In genomic region chr5:180860887-180861822, GRCh38 we compare ENCODE assay signal across 1 cellular context.
TF ChIP-seq lines count a peak whose summit lies in the region.

Gene ZFP62, minus strand, starts transcription at chr5:180861276. Its CDS starts 57 bp downstream, at chr5:180861219.

TF ChIP-seq in GM12878, 131 proteins besides CTCF, POLR2A, EP300 and RAD21 (continued from another document and continues in another):
- TF ChIP-seq RELB (IDR thresholded peaks at IDR 0.05; ENCODE audit: low read depth): 0 out of 2 replicates have a peak, but pooled peaks have one; percentile 6
- TF ChIP-seq ZNF592 (IDR thresholded peaks at IDR 0.05): no peak
- TF ChIP-seq CUX1 (IDR thresholded peaks at IDR 0.05; ENCODE audit: insufficient replicate concordance, low read depth, low read length): no peak
- TF ChIP-seq CEBPB (IDR thresholded peaks at IDR 0.05; ENCODE audit: borderline replicate concordance in 1 of 2, low read depth in 2 of 2, low read length in 2 of 2): no peak
- TF ChIP-seq ZSCAN29 (IDR thresholded peaks at IDR 0.05): no peak
- no peak for TF ChIP-seq ZBTB4 (CRISPR knock-in tag; IDR thresholded peaks at IDR 0.05)
- TF ChIP-seq CREB1 (IDR thresholded peaks at IDR 0.05; ENCODE audit: low read depth): peak; percentile 52; the same call in 1 of the 2 replicates
- no peak for TF ChIP-seq NRF1 (conservative IDR thresholded peaks at IDR 0.05; ENCODE audit: low read depth, low read length)
- TF ChIP-seq GATAD2B (conservative IDR thresholded peaks at IDR 0.05; ENCODE audit: low read depth): peak; percentile 49; the same call in 1 of the 2 replicates
- TF ChIP-seq NR2C2 (IDR thresholded peaks at IDR 0.05; ENCODE audit: borderline replicate concordance, control insufficient read depth, insufficient read length, low read depth): no peak
- TF ChIP-seq POLR2AphosphoS5 (IDR thresholded peaks at IDR 0.05; ENCODE audit: low read length): no peak; the same call in 1 of the 2 replicates
- no peak for TF ChIP-seq PRDM15 (CRISPR knock-in tag; IDR thresholded peaks at IDR 0.05)
- TF ChIP-seq YY1 (IDR thresholded peaks at IDR 0.05; ENCODE audit: low read depth, low read length): no peak
- no peak; the same call in 1 of the 2 replicates for TF ChIP-seq ZNF384 (IDR thresholded peaks at IDR 0.05; ENCODE audit: borderline replicate concordance, low read depth, low read length)
- TF ChIP-seq BHLHE40 (IDR thresholded peaks at IDR 0.05; ENCODE audit: borderline replicate concordance in 1 of 2, low read depth in 2 of 2, low read length in 1 of 2): peak in 1 of 2 experiments; percentile 72; a peak in 2 of 4 replicates
- TF ChIP-seq CEBPZ (IDR thresholded peaks at IDR 0.05; ENCODE audit: low read depth, low read length): no peak
- TF ChIP-seq PKNOX1 (IDR thresholded peaks at IDR 0.05): no peak
- no peak for TF ChIP-seq SUZ12 (IDR thresholded peaks at IDR 0.05; ENCODE audit: unreplicated experiment)
- peak; percentile 60 to 86 for TF ChIP-seq EGR1 (IDR thresholded peaks at IDR 0.05; ENCODE audit: borderline replicate concordance in 1 of 2, low read depth in 2 of 2, low read length in 2 of 2)
- TF ChIP-seq YBX1 (IDR thresholded peaks at IDR 0.05): no peak
- TF ChIP-seq PML (IDR thresholded peaks at IDR 0.05; ENCODE audit: low read length): peak; percentile 73
- 0 out of 2 replicates have a peak, but pooled peaks have one; percentile 36 for TF ChIP-seq ZNF207 (IDR thresholded peaks at IDR 0.05; ENCODE audit: borderline replicate concordance)
- TF ChIP-seq SKIL (IDR thresholded peaks at IDR 0.05; ENCODE audit: low read depth, poor library complexity, severe bottlenecking): no peak
- TF ChIP-seq BCL11A (IDR thresholded peaks at IDR 0.05; ENCODE audit: low read depth, low read length): no peak
- TF ChIP-seq TAF1 (IDR thresholded peaks at IDR 0.05; ENCODE audit: borderline replicate concordance, low read depth, low read length): peak; percentile 26; the same call in 1 of the 2 replicates
